18 cellular contexts compared by ENCODE assay signal in genomic region chr11:133072858-133073582, GRCh38.
A peak's percentile ranks its signal among the peaks of the same experiment; 100 is the strongest.
DNase-seq lines count a peak whose midpoint lies in the region; ATAC-seq, FAIRE-seq and TF ChIP-seq lines count a peak whose summit lies in the region.
"Had no signal": no experiment of that assay in that cellular context is flagged by ENCODE, and none has a peak within 500 bp of the region (broad histone marks: within the 10 kb centered on the region; RNA-seq: fewer than 3 reads in every experiment).

No MANE protein-coding gene starts in this region.

- peak overlapping the region; percentile 25 for H3K23ac ChIP-seq in trophoblast cell (ENCODE audit: low read length)

- TF ChIP-seq POLR2A in GM12891 (IDR thresholded peaks at IDR 0.05; ENCODE audit: low read depth, low read length), result no peak

- no peaks in the 10 kb centered on the region for H3K79me2 ChIP-seq in trophoblast cell (ENCODE audit: control insufficient read depth, insufficient read depth, low read length, poor library complexity)

- H3K79me1 ChIP-seq in trophoblast cell (ENCODE audit: low read length), result no peaks in the 10 kb centered on the region

- no CpG with 5 or more reads among the region's 10 CpGs for WGBS in trophoblast cell (ENCODE audit: extremely low coverage, insufficient coverage, insufficient read length)
- WGBS in small intestine, 3 donors, result 80 to 82% (median 80%) methylated on average over 10 of the region's 10 CpGs

- peak; percentile 43 for DNase-seq in kidney tubule cell (ENCODE audit: low spot score)
- no peak for DNase-seq in trophoblast cell
- no peak for DNase-seq in effector CD4-positive, alpha-beta T cell
- no peak for DNase-seq in GM12891 (ENCODE audit: insufficient read length, low spot score)
- DNase-seq in small intestine, result no peak
- DNase-seq: CD4-positive, alpha-beta T cell; CD8-positive, alpha-beta memory T cell; DMS 273 treated with DMSO at 0.1 percent for 48 hours; DMS79; EL; GDM1; H9 had no signal

- H2AK5ac ChIP-seq in trophoblast cell (ENCODE audit: low read length), result no peak overlapping the region

- H2BK120ac ChIP-seq in trophoblast cell (ENCODE audit: insufficient read depth, low read length, poor library complexity), result no peak overlapping the region

- H2BK5ac ChIP-seq in trophoblast cell (ENCODE audit: low read depth, low read length, poor library complexity), result no peak overlapping the region

- H2AFZ ChIP-seq in trophoblast cell (ENCODE audit: insufficient read depth, low read length, poor library complexity), result no peak overlapping the region
- H2AFZ ChIP-seq: GM23338 had no signal

- peak; percentile 53 for ATAC-seq in esophagus mucosa
- ATAC-seq: GM12878, GM23338, HCT116 had no signal

- no peak overlapping the region for H3K4me2 ChIP-seq in trophoblast cell (ENCODE audit: low read length)
- H3K4me2 ChIP-seq: GM23338 had no signal

- H3K9me3 ChIP-seq in trophoblast cell (ENCODE audit: insufficient read depth, low read depth, low read length) (peaks cover 2% of the 10 kb centered on the region), small intestine (ENCODE audit: control insufficient read depth, low read depth) (no peaks in the 10 kb centered on the region)

- H3K4me3 ChIP-seq in trophoblast cell (ENCODE audit: low read depth, low read length) (no peak overlapping the region), small intestine (ENCODE audit: low read depth in 1 of 2, low read length in 2 of 2) (no peak overlapping the region)
- H3K4me3 ChIP-seq: GM12878, GM23338 had no signal

- no peaks in the 10 kb centered on the region for H3K36me3 ChIP-seq in trophoblast cell (ENCODE audit: control insufficient read depth in 1 of 2, insufficient read depth in 2 of 2, low read length in 2 of 2)
- no peaks in the 10 kb centered on the region for H3K36me3 ChIP-seq in small intestine (ENCODE audit: control insufficient read depth in 2 of 2, insufficient read depth in 2 of 2, low read length in 2 of 2)

- H4K91ac ChIP-seq in trophoblast cell (ENCODE audit: low read depth, low read length), result no peak overlapping the region

- H3K18ac ChIP-seq in trophoblast cell (ENCODE audit: low read length), result no peak overlapping the region

- H4K8ac ChIP-seq in trophoblast cell (ENCODE audit: low read depth, low read length), result no peak overlapping the region

- no peak overlapping the region for H3K27ac ChIP-seq in trophoblast cell (ENCODE audit: low read depth, low read length)
- no peak overlapping the region for H3K27ac ChIP-seq in small intestine (ENCODE audit: low read depth in 1 of 2, low read length in 1 of 2)

- H4K12ac ChIP-seq in trophoblast cell (ENCODE audit: low read depth, low read length), result no peak overlapping the region

- no peak overlapping the region for H3K4ac ChIP-seq in trophoblast cell (ENCODE audit: low read depth, low read length)

- no peak overlapping the region for H3K9ac ChIP-seq in trophoblast cell (ENCODE audit: low read length)

- FAIRE-seq in GM12891 (lab: Jason Lieb, UNC), result no peak
- FAIRE-seq in small intestine (lab: Jason Lieb, UNC), result no peak
- FAIRE-seq: D721Med, GM12878, GM18507 had no signal

- no peaks in the 10 kb centered on the region for H3K27me3 ChIP-seq in trophoblast cell (ENCODE audit: insufficient read depth, low read length)
- H3K27me3 ChIP-seq in small intestine (ENCODE audit: control insufficient read depth in 2 of 2, insufficient read depth in 2 of 2, low read length in 2 of 2), result peaks cover 0 to 6% of the 10 kb centered on the region in 2 donors

- H3K14ac ChIP-seq in trophoblast cell (ENCODE audit: low read length), result no peak overlapping the region

- H3K4me1 ChIP-seq in trophoblast cell (ENCODE audit: control insufficient read depth in 1 of 2, insufficient read depth in 2 of 2, low read length in 2 of 2) (no peaks in the 10 kb centered on the region), small intestine (ENCODE audit: control insufficient read depth in 2 of 2, insufficient read depth in 1 of 2, low read depth in 1 of 2, low read length in 1 of 2) (no peaks in the 10 kb centered on the region)

- H2BK12ac ChIP-seq in trophoblast cell (ENCODE audit: low read length), result no peak overlapping the region

TF ChIP-seq in GM12891, 5 proteins besides CTCF, POLR2A, EP300 and RAD21:
- TF ChIP-seq SPI1 (IDR thresholded peaks at IDR 0.05; ENCODE audit: low read depth, low read length), result no peak
- TF ChIP-seq POU2F2 (IDR thresholded peaks at IDR 0.05; ENCODE audit: low read depth, low read length), result no peak
- TF ChIP-seq PAX5 (IDR thresholded peaks at IDR 0.05; ENCODE audit: insufficient read depth, low read length, severe bottlenecking), result no peak
- TF ChIP-seq TAF1 (IDR thresholded peaks at IDR 0.05; ENCODE audit: low read depth, low read length), result no peak
- no peak for TF ChIP-seq POLR2AphosphoS5 (IDR thresholded peaks at IDR 0.05; ENCODE audit: low read depth, low read length)
